ENCODE assay signal across 1 cellular context in the genomic region with DNA sequence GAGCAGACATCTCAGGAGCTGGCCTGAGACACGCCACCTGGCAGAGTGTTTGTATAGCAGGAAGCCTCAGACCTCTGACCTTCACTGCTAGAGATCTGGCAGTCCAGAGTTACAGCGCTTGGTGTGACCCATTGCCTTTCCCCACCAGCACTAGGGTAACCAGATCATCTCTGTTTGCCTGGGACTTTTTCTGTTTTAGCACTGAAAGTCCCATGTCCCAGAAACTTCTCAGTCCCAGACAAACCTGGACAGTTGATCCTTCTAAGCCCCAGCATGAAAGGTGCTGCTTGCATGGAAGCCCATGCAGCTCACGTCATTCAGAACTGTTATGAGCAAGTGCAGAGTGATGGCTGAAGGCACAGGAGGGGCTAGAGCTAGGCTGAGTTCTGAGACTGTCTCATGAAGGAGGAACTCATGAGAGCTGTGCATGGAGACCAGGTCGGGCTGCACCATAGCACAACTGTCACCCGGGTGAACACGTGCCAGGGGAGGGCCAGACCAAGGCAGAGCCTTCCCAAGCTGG.
TF ChIP-seq lines count a peak whose summit lies in the region.

No MANE protein-coding gene starts in this region.

TF ChIP-seq in GM12878, 131 proteins besides CTCF, POLR2A, EP300 and RAD21:
- TF ChIP-seq TCF7 (IDR thresholded peaks at IDR 0.05; ENCODE audit: borderline replicate concordance) (no peak), POLR2AphosphoS5 (IDR thresholded peaks at IDR 0.05; ENCODE audit: low read length) (no peak), CBFB (IDR thresholded peaks at IDR 0.05; ENCODE audit: low read depth) (no peak)
- TF ChIP-seq, protein P1, sequence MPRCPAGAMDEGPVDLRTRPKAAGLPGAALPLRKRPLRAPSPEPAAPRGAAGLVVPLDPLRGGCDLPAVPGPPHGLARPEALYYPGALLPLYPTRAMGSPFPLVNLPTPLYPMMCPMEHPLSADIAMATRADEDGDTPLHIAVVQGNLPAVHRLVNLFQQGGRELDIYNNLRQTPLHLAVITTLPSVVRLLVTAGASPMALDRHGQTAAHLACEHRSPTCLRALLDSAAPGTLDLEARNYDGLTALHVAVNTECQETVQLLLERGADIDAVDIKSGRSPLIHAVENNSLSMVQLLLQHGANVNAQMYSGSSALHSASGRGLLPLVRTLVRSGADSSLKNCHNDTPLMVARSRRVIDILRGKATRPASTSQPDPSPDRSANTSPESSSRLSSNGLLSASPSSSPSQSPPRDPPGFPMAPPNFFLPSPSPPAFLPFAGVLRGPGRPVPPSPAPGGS (IDR thresholded peaks at IDR 0.05; ENCODE audit: borderline replicate concordance, insufficient read depth, low read depth, low read length, poor library complexity, severe bottlenecking): no peak
- TF ChIP-seq, protein P2, sequence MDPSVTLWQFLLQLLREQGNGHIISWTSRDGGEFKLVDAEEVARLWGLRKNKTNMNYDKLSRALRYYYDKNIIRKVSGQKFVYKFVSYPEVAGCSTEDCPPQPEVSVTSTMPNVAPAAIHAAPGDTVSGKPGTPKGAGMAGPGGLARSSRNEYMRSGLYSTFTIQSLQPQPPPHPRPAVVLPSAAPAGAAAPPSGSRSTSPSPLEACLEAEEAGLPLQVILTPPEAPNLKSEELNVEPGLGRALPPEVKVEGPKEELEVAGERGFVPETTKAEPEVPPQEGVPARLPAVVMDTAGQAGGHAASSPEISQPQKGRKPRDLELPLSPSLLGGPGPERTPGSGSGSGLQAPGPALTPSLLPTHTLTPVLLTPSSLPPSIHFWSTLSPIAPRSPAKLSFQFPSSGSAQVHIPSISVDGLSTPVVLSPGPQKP (IDR thresholded peaks at IDR 0.05; ENCODE audit: low read depth, low read length): no peak
